11 cellular contexts compared by ENCODE assay signal in genomic region chr3:195187609-195188529, GRCh38.
A peak's percentile ranks its signal among the peaks of the same experiment; 100 is the strongest.
DNase-seq lines count a peak whose midpoint lies in the region; ATAC-seq, FAIRE-seq and TF ChIP-seq lines count a peak whose summit lies in the region.
"Had no signal": no experiment of that assay in that cellular context is flagged by ENCODE, and none has a peak within 500 bp of the region (broad histone marks: within the 10 kb centered on the region; RNA-seq: fewer than 3 reads in every experiment).

No MANE protein-coding gene starts in this region.

- intact Hi-C loops in body of pancreas (cut with DNase I) = no loop called here

- peak overlapping the region; percentile 21 to 70 for H3K27ac Mint-ChIP-seq in stimulated activated naive CD8-positive, alpha-beta T cell treated with anti-CD3 and anti-CD28 coated beads, Interleukin-15, amount 100 ng/mL, for 72 hours

- no peak for TF ChIP-seq CTCF in body of pancreas (IDR thresholded peaks at IDR 0.05)

- H3K4me1 Mint-ChIP-seq in stimulated activated naive CD8-positive, alpha-beta T cell treated with anti-CD3 and anti-CD28 coated beads, Interleukin-15, amount 100 ng/mL, for 72 hours = peaks cover 66% of the 10 kb centered on the region

- no peaks in the 10 kb centered on the region for H3K27me3 Mint-ChIP-seq in stimulated activated naive CD8-positive, alpha-beta T cell treated with anti-CD3 and anti-CD28 coated beads, Interleukin-15, amount 100 ng/mL, for 72 hours

- no peak overlapping the region for H3K4me3 ChIP-seq in body of pancreas

- H3K9me3 ChIP-seq in body of pancreas = no peaks in the 10 kb centered on the region

- H3K4me3 Mint-ChIP-seq in stimulated activated naive CD8-positive, alpha-beta T cell treated with anti-CD3 and anti-CD28 coated beads, Interleukin-15, amount 100 ng/mL, for 72 hours = no peak overlapping the region

- 56 to 66% methylated on average over 5 of the region's 5 CpGs for WGBS in body of pancreas, 2 donors

- H3K36me3 ChIP-seq in body of pancreas (replicated peaks in 1 of 2; ENCODE audit: insufficient read depth in 1 of 2, low read depth in 2 of 2) = no peaks in the 10 kb centered on the region
- H3K36me3 ChIP-seq: BE2C had no signal

- H3K9me3 Mint-ChIP-seq in stimulated activated naive CD8-positive, alpha-beta T cell treated with anti-CD3 and anti-CD28 coated beads, Interleukin-15, amount 100 ng/mL, for 72 hours = peaks cover 0 to 8% of the 10 kb centered on the region in 2 donors

- ATAC-seq in stimulated activated naive CD8-positive, alpha-beta T cell treated with anti-CD3 and anti-CD28 coated beads, Interleukin-15, amount 100 ng/mL, for 72 hours = no peak
- ATAC-seq in stimulated activated naive CD8-positive, alpha-beta T cell treated with anti-CD3 and anti-CD28 coated beads, Interleukin-15, Interleukin-2, amounts not matched to agents 100 U/mL and 50 U/mL, for 24 hours = no peak
- no peak for ATAC-seq in body of pancreas
- ATAC-seq in HG03442 (IDR thresholded peaks at IDR 0.05; ENCODE audit: unreplicated experiment) = no peak
- ATAC-seq: sciatic nerve had no signal

- DNase-seq in stimulated activated naive CD8-positive, alpha-beta T cell treated with anti-CD3 and anti-CD28 coated beads, Interleukin-15, amount 100 ng/mL, for 72 hours = no peak
- no peak for DNase-seq in stimulated activated naive CD8-positive, alpha-beta T cell treated with anti-CD3 and anti-CD28 coated beads, Interleukin-15, Interleukin-2, amounts not matched to agents 100 U/mL and 50 U/mL, for 24 hours
- DNase-seq in dedifferentiated amniotic fluid mesenchymal stem cell (ENCODE audit: extremely low spot score) (peak; percentile 43), lung microvascular endothelial cell (ENCODE audit: low read depth in 2 of 2) (peak; percentile 60 to 62), frontal cortex (ENCODE audit: low spot score in 2 of 2) (no peak), body of pancreas (no peak), iPS-NIHi11 (ENCODE audit: low spot score) (no peak)
- DNase-seq: activated CD4-positive, alpha-beta T cell treated with anti-CD3 and anti-CD28 coated beads for 4 hours; BE2C had no signal

- no peaks in the 10 kb centered on the region for H3K27me3 ChIP-seq in body of pancreas
- H3K27me3 ChIP-seq: BE2C had no signal

- no peak for TF ChIP-seq POLR2A in body of pancreas (IDR thresholded peaks at IDR 0.05)

- no peak overlapping the region for H3K27ac ChIP-seq in body of pancreas

- FAIRE-seq in frontal cortex (lab: Jason Lieb, UNC) = no peak

- no peaks in the 10 kb centered on the region for H3K4me1 ChIP-seq in body of pancreas

Comparison
In these comparisons a context has a peak if more than half of its experiments do, and no peak if none do; other contexts are left out.
1. DNase-seq: peak in dedifferentiated amniotic fluid mesenchymal stem cell (single experiment) and lung microvascular endothelial cell (2 of 2); none in stimulated activated naive CD8-positive, alpha-beta T cell treated with anti-CD3 and anti-CD28 coated beads, Interleukin-15, amount 100 ng/mL, for 72 hours (0 of 2), stimulated activated naive CD8-positive, alpha-beta T cell treated with anti-CD3 and anti-CD28 coated beads, Interleukin-15, Interleukin-2, amounts not matched to agents 100 U/mL and 50 U/mL, for 24 hours (single experiment), frontal cortex (0 of 2), body of pancreas (0 of 4) and iPS-NIHi11 (single experiment).